14 cellular contexts compared by ENCODE assay signal in the genomic region with DNA sequence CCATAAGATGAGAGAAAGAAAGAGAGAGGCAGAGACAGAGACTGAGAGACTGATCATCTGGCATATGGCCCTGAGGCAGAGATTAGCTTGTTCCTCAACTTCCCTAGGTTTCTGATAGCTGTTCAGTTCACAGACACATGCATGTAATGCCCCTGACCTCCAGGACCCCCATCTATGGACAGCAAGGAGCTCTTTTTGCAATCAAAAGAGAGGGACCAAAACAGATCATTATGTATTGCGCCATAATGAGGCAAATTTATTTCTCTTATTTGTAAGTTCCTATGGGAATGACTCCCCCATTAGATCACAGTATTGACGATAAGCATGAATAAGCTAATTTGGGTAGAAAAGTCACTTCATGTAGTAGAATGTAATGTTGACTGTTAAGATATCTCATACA. TPM values are rescaled to one million over a fixed set of nuclear protein-coding genes. Genes with fewer than 3 reads are reported as not detected.
DNase-seq lines count a peak whose midpoint lies in the region; ATAC-seq and TF ChIP-seq lines count a peak whose summit lies in the region.
"Had no signal": no experiment of that assay in that cellular context is flagged by ENCODE, and none has a peak within 500 bp of the region (broad histone marks: within the 10 kb centered on the region; RNA-seq: fewer than 3 reads in every experiment).

No MANE protein-coding gene starts in this region.

- no peaks in the 10 kb centered on the region for H3K9me1 ChIP-seq in IMR-90 (ENCODE audit: insufficient read depth, low read length)

- no peak overlapping the region for H2AK9ac ChIP-seq in IMR-90 (replicated peaks; ENCODE audit: low read depth, low read length, poor library complexity)

- no peak overlapping the region for H2BK5ac ChIP-seq in IMR-90 (ENCODE audit: low read depth, low read length, poor library complexity, severe bottlenecking)

- no peak overlapping the region for H4K8ac ChIP-seq in IMR-90 (ENCODE audit: low read depth in 2 of 2, low read length in 2 of 2)

- no peak overlapping the region for H3K56ac ChIP-seq in IMR-90 (ENCODE audit: extremely low read depth, insufficient read depth, low read length)

- H3K36me3 ChIP-seq in IMR-90 (ENCODE audit: control insufficient read depth, insufficient read depth, low read length) (no peaks in the 10 kb centered on the region), PC-3 (ENCODE audit: low read depth, low read length) (no peaks in the 10 kb centered on the region)
- H3K36me3 ChIP-seq: HAP-1 had no signal

- H3K4me3 Mint-ChIP-seq in stimulated activated effector memory CD8-positive, alpha-beta T cell treated with anti-CD3 and anti-CD28 coated beads, Interleukin-12 subunit alpha, Interleukin-12 subunit beta, amount 100 ng/mL, for 72 hours, result no peak overlapping the region
- H3K4me3 Mint-ChIP-seq: CD4-positive, alpha-beta memory T cell had no signal

- H3K27ac Mint-ChIP-seq in stimulated activated effector memory CD8-positive, alpha-beta T cell treated with anti-CD3 and anti-CD28 coated beads, Interleukin-12 subunit alpha, Interleukin-12 subunit beta, amount 100 ng/mL, for 72 hours, result peak overlapping the region; percentile 3
- H3K27ac Mint-ChIP-seq: CD4-positive, alpha-beta memory T cell had no signal

- peaks cover 13% of the 10 kb centered on the region for H3K4me1 Mint-ChIP-seq in stimulated activated effector memory CD8-positive, alpha-beta T cell treated with anti-CD3 and anti-CD28 coated beads, Interleukin-12 subunit alpha, Interleukin-12 subunit beta, amount 100 ng/mL, for 72 hours

- no peak overlapping the region for H3K4ac ChIP-seq in IMR-90 (ENCODE audit: low read depth, low read length)

- peaks cover 5% of the 10 kb centered on the region for H3F3A ChIP-seq in PC-3 (ENCODE audit: low read length, unreplicated experiment)

- no peak overlapping the region for H3K4me2 ChIP-seq in IMR-90 (ENCODE audit: low read depth, low read length)
- 0 out of 2 replicates have a peak overlapping the region, but pooled peaks have one; percentile 35 for H3K4me2 ChIP-seq in PC-3 (ENCODE audit: low read length)

- TF ChIP-seq POLR2A in IMR-90 (IDR thresholded peaks at IDR 0.05; ENCODE audit: low read depth, low read length), result no peak

- H3K27ac ChIP-seq in IMR-90 (ENCODE audit: insufficient read depth, low read length) (no peak overlapping the region), PC-3 (ENCODE audit: low read length) (peak overlapping the region; percentile 90)

- H3K79me1 ChIP-seq in IMR-90 (ENCODE audit: low read depth in 1 of 2, low read length in 2 of 2), result peaks cover 0 to 2% of the 10 kb centered on the region in 2 experiments; a peak in 1 of 4 replicates

- POLR2A ChIA-PET in IMR-90 (lab: Charles Lee; ENCODE audit: unreplicated experiment), result no interaction called here
- POLR2A ChIA-PET in PC-3 (lab: Charles Lee; ENCODE audit: unreplicated experiment), result interaction anchor here (0.7 kb wide), 1 partner anchor 383 kb away, joined by 8 read pairs; no protein-coding TSS in a partner anchor

- no peaks in the 10 kb centered on the region for H3K9me3 ChIP-seq in IMR-90 (ENCODE audit: control insufficient read depth, insufficient read depth, low read length)
- no peaks in the 10 kb centered on the region for H3K9me3 ChIP-seq in PC-3 (ENCODE audit: low read length)
- H3K9me3 ChIP-seq: HAP-1 had no signal

- no peaks in the 10 kb centered on the region for H3K79me2 ChIP-seq in PC-3 (ENCODE audit: low read length)

- H4K5ac ChIP-seq in IMR-90 (ENCODE audit: low read depth, low read length), result no peak overlapping the region

- H2BK20ac ChIP-seq in IMR-90 (ENCODE audit: low read depth, low read length), result no peak overlapping the region

- H3K4me1 ChIP-seq in IMR-90 (ENCODE audit: control insufficient read depth, insufficient read depth, low read length) (peaks cover 3% of the 10 kb centered on the region; the same call in 1 of the 2 replicates), PC-3 (ENCODE audit: insufficient read depth, low read length) (peaks cover 48% of the 10 kb centered on the region)
- H3K4me1 ChIP-seq: HAP-1 had no signal

- BruUV-seq in IMR-90 (replicated peaks; lab: Mats Ljungman, UMichigan) (no TSS peak), PC-3 (replicated peaks; lab: Mats Ljungman, UMichigan) (no TSS peak)

- no peak overlapping the region for H2BK15ac ChIP-seq in IMR-90 (ENCODE audit: low read depth, low read length)

- no peak overlapping the region for H2BK120ac ChIP-seq in IMR-90 (ENCODE audit: low read depth, low read length)

- TF ChIP-seq RAD21 in IMR-90 (IDR thresholded peaks at IDR 0.05; ENCODE audit: low read length), result no peak

- H4K20me1 ChIP-seq in IMR-90 (ENCODE audit: insufficient read depth, low read length) (no peaks in the 10 kb centered on the region), PC-3 (ENCODE audit: low read length) (no peaks in the 10 kb centered on the region)

- no peak for TF ChIP-seq CTCF in IMR-90 (conservative IDR thresholded peaks at IDR 0.05; ENCODE audit: low read depth, low read length)
- no peak for TF ChIP-seq CTCF in PC-3 (conservative IDR thresholded peaks at IDR 0.05; ENCODE audit: low read depth, low read length)

- no peak overlapping the region for H4K91ac ChIP-seq in IMR-90 (ENCODE audit: insufficient read depth, low read depth, low read length)

- no peaks in the 10 kb centered on the region for H3K36me3 Mint-ChIP-seq in stimulated activated effector memory CD8-positive, alpha-beta T cell treated with anti-CD3 and anti-CD28 coated beads, Interleukin-12 subunit alpha, Interleukin-12 subunit beta, amount 100 ng/mL, for 72 hours
- H3K36me3 Mint-ChIP-seq: CD4-positive, alpha-beta memory T cell had no signal

- H2AFZ ChIP-seq in IMR-90 (replicated peaks; ENCODE audit: low read length, poor library complexity) (no peak overlapping the region), PC-3 (ENCODE audit: low read length) (no peak overlapping the region)

- H2AK5ac ChIP-seq in IMR-90 (ENCODE audit: low read depth, low read length), result no peak overlapping the region

- in situ Hi-C loops in IMR-90 (cut with MboI; ENCODE audit: low sequenced_read_pairs), result no loop called here

- intact Hi-C loops in IMR-90 (cut with micrococcal nuclease), result no loop called here
- intact Hi-C loops in PC-3 (cut with micrococcal nuclease), result loop anchor here (5.0 to 10.0 kb wide), 6 partner anchors 95 to 537 kb away; no protein-coding TSS in a partner anchor

- WGBS in IMR-90 (ENCODE audit: extremely low coverage in 2 of 2, insufficient read length in 1 of 2), 2 experiments, result no CpG with 5 or more reads among the region's 2 CpGs

- H3K9me2 ChIP-seq in PC-3 (replicated peaks; ENCODE audit: low read length), result no peaks in the 10 kb centered on the region

- DNase-seq in IMR-90 (no peak), PC-3 (no peak), left lobe of liver (ENCODE audit: low spot score) (no peak), cerebellar cortex (ENCODE audit: low spot score) (no peak), NCI-H2227 treated with DMSO at 0.1 percent for 48 hours (lab: John Stamatoyannopoulos, UW) (no peak)
- no peak for DNase-seq in stimulated activated effector memory CD8-positive, alpha-beta T cell treated with anti-CD3 and anti-CD28 coated beads, Interleukin-12 subunit alpha, Interleukin-12 subunit beta, amount 100 ng/mL, for 72 hours (ENCODE audit: low spot score in 2 of 2)
- DNase-seq: C1 segment of cervical spinal cord; Calu3; CD4-positive, alpha-beta memory T cell; COR-L47; DMS53; DND-41; GOT3 had no signal

- H3K23ac ChIP-seq in IMR-90 (ENCODE audit: low read depth, low read length), result no peak overlapping the region

- H3K9ac ChIP-seq in IMR-90 (ENCODE audit: low read depth, low read length), result no peak overlapping the region
- peak overlapping the region; percentile 28; the same call in 1 of the 2 replicates for H3K9ac ChIP-seq in PC-3 (ENCODE audit: low read length)

- H3K4me3 ChIP-seq in IMR-90 (ENCODE audit: insufficient read depth, low read depth, low read length), result no peak overlapping the region
- H3K4me3 ChIP-seq in PC-3 (ENCODE audit: low read length), result no peak overlapping the region
- H3K4me3 ChIP-seq: HAP-1 had no signal

- CTCF ChIA-PET in IMR-90 (lab: Yijun Ruan, JAX), result no interaction called here
- CTCF ChIA-PET in PC-3 (lab: Charles Lee), result no interaction called here

- H3K14ac ChIP-seq in IMR-90 (replicated peaks; ENCODE audit: low read depth, low read length), result no peak overlapping the region

- no peak overlapping the region for H3K18ac ChIP-seq in IMR-90 (ENCODE audit: low read depth, low read length)

- no peaks in the 10 kb centered on the region for H3K9me3 Mint-ChIP-seq in stimulated activated effector memory CD8-positive, alpha-beta T cell treated with anti-CD3 and anti-CD28 coated beads, Interleukin-12 subunit alpha, Interleukin-12 subunit beta, amount 100 ng/mL, for 72 hours
- H3K9me3 Mint-ChIP-seq: CD4-positive, alpha-beta memory T cell had no signal

- H3K27me3 ChIP-seq in IMR-90 (ENCODE audit: control insufficient read depth, insufficient read depth, low read length), result no peaks in the 10 kb centered on the region
- H3K27me3 ChIP-seq in PC-3 (ENCODE audit: low read length), result no peaks in the 10 kb centered on the region

- dilution Hi-C loops in IMR-90 (cut with HindIII; ENCODE audit: low sequenced_read_pairs, unreplicated experiment), result no loop called here

- no peak for ATAC-seq in IMR-90 (ENCODE audit: low read depth)
- ATAC-seq in PC-3, result no peak
- no peak for ATAC-seq in stimulated activated effector memory CD8-positive, alpha-beta T cell treated with anti-CD3 and anti-CD28 coated beads, Interleukin-12 subunit alpha, Interleukin-12 subunit beta, amount 100 ng/mL, for 72 hours
- no peak for ATAC-seq in left lobe of liver

TF ChIP-seq in IMR-90, 13 proteins besides CTCF, POLR2A, EP300 and RAD21:
- no peak for TF ChIP-seq FOS (IDR thresholded peaks at IDR 0.05; ENCODE audit: low read depth, low read length)
- TF ChIP-seq MAZ (IDR thresholded peaks at IDR 0.05; ENCODE audit: borderline replicate concordance, low read depth, low read length), result no peak
- peak; percentile 86 for TF ChIP-seq CEBPB (IDR thresholded peaks at IDR 0.05; ENCODE audit: low read depth, low read length)
- TF ChIP-seq CHD1 (IDR thresholded peaks at IDR 0.05; ENCODE audit: low read depth, low read length), result no peak
- no peak for TF ChIP-seq MXI1 (IDR thresholded peaks at IDR 0.05; ENCODE audit: borderline replicate concordance, low read depth, low read length)

RNA-seq across cellular contexts. Expression of a gene that starts 25.6 kb away (rescaled TPM):
- total RNA-seq in IMR-90 (2012; rRNA removed), result 1.3 and 1.7 TPM in 2 replicates
- polyA plus RNA-seq in IMR-90 (2012; rRNA removed), result 0.75 and 1.1 TPM in 2 replicates
- polyA plus RNA-seq in IMR-90 (2012; cell fraction: cytosol; rRNA removed), result 0.29 and 0.38 TPM in 2 replicates
- 0.37 and 0.97 TPM in 2 replicates for polyA plus RNA-seq in IMR-90 (2012; cell fraction: nucleus; rRNA removed; ENCODE audit: low replicate concordance)
- 0.17 TPM in 1 of 2 replicates, not detected in the other for total RNA-seq in PC-3 (2014; rRNA removed)
- not detected for total RNA-seq in left lobe of liver
- total RNA-seq: Calu3 had no signal
